Comparison of ENCODE assay signal across 2 cellular contexts in genomic region chr10:69800109-69800508, GRCh38.
TF ChIP-seq lines count a peak whose summit lies in the region.

No MANE protein-coding gene starts in this region.

TF ChIP-seq in HCT116, 20 proteins besides CTCF, POLR2A, EP300 and RAD21 (continued from another document):
- TF ChIP-seq, protein P1, sequence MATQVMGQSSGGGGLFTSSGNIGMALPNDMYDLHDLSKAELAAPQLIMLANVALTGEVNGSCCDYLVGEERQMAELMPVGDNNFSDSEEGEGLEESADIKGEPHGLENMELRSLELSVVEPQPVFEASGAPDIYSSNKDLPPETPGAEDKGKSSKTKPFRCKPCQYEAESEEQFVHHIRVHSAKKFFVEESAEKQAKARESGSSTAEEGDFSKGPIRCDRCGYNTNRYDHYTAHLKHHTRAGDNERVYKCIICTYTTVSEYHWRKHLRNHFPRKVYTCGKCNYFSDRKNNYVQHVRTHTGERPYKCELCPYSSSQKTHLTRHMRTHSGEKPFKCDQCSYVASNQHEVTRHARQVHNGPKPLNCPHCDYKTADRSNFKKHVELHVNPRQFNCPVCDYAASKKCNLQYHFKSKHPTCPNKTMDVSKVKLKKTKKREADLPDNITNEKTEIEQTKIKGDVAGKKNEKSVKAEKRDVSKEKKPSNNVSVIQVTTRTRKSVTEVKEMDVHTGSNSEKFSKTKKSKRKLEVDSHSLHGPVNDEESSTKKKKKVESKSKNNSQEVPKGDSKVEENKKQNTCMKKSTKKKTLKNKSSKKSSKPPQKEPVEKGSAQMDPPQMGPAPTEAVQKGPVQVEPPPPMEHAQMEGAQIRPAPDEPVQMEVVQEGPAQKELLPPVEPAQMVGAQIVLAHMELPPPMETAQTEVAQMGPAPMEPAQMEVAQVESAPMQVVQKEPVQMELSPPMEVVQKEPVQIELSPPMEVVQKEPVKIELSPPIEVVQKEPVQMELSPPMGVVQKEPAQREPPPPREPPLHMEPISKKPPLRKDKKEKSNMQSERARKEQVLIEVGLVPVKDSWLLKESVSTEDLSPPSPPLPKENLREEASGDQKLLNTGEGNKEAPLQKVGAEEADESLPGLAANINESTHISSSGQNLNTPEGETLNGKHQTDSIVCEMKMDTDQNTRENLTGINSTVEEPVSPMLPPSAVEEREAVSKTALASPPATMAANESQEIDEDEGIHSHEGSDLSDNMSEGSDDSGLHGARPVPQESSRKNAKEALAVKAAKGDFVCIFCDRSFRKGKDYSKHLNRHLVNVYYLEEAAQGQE (IDR thresholded peaks at IDR 0.05; ENCODE audit: low read depth) = no peak
- TF ChIP-seq ZBTB33 (IDR thresholded peaks at IDR 0.05; ENCODE audit: extremely low read depth, insufficient replicate concordance, low read length) = no peak
- no peak for TF ChIP-seq ZFX (IDR thresholded peaks at IDR 0.05)
TF ChIP-seq in HCT116: peak in this region for 0.

TF ChIP-seq in SK-N-SH treated with all-trans-retinoic acid at 6 μM for 48 hours, 23 proteins besides CTCF, POLR2A, EP300 and RAD21 (continued from another document):
- TF ChIP-seq, protein P2, sequence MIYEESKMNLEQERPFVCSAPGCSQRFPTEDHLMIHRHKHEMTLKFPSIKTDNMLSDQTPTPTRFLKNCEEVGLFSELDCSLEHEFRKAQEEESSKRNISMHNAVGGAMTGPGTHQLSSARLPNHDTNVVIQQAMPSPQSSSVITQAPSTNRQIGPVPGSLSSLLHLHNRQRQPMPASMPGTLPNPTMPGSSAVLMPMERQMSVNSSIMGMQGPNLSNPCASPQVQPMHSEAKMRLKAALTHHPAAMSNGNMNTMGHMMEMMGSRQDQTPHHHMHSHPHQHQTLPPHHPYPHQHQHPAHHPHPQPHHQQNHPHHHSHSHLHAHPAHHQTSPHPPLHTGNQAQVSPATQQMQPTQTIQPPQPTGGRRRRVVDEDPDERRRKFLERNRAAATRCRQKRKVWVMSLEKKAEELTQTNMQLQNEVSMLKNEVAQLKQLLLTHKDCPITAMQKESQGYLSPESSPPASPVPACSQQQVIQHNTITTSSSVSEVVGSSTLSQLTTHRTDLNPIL (CRISPR knock-in tag; IDR thresholded peaks at IDR 0.05; ENCODE audit: low read depth) = no peak
